Comparison of ENCODE assay signal across 15 cellular contexts in the genomic region with DNA sequence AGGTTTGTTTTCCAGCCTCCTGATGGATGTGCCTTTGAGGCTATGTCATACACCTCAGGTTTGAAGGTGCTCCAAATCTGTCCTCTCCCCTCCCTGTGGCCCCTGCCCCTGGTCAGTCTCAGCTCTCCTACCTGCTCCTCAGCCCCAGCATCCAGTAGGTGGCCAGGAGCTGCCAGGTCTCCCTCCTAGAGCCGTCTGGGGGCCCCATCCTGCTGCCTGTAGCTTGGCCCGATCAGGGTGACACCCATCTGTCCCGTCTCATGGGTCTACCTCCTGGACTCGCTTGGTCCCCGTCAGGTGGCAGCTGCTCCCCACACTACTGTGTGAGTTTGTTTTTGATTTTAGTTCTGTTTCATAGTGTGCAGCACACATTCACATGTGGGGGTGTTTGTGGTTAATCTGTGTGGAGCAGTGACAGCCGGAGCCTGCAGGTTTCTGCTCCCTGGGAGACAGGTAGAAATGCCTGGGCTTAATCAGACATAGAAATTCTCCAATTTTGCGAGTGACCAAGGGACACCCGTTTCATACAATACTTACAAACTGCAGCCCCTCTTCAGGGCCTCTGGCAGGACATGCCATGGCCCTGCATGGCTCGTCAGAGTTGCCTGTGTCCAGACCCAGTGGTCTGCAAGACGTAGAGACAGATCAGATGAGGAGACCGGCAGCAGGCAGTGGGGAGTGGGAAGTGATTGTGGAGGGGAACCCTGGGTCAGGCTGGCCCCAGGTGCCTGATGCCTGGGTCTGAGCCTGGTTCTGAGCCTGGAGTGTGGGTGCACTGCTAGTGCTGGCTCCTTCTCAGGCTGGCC. TPM values are rescaled to one million over a fixed set of nuclear protein-coding genes. Genes with fewer than 3 reads are reported as not detected.
DNase-seq lines count a peak whose midpoint lies in the region; ATAC-seq and TF ChIP-seq lines count a peak whose summit lies in the region.
"Had no signal": no experiment of that assay in that cellular context is flagged by ENCODE, and none has a peak within 500 bp of the region (broad histone marks: within the 10 kb centered on the region; RNA-seq: fewer than 3 reads in every experiment).

No MANE protein-coding gene starts in this region.

- no peaks in the 10 kb centered on the region for H3K36me3 Mint-ChIP-seq in activated CD8-positive, alpha-beta memory T cell treated with anti-CD3 and anti-CD28 coated beads, Interleukin-2, amount 10 ng/mL, durations not matched to agents 7 days and 5 days
- H3K36me3 Mint-ChIP-seq in natural killer cell = no peaks in the 10 kb centered on the region

- WGBS in spleen, 5 donors = 79 to 91% (median 84%) methylated on average over 11 of the region's 11 CpGs

- H3K4me1 Mint-ChIP-seq in activated CD8-positive, alpha-beta memory T cell treated with anti-CD3 and anti-CD28 coated beads, Interleukin-2, amount 10 ng/mL, durations not matched to agents 7 days and 5 days = no peaks in the 10 kb centered on the region
- H3K4me1 Mint-ChIP-seq in natural killer cell = no peaks in the 10 kb centered on the region

- no peaks in the 10 kb centered on the region for H3K36me3 ChIP-seq in spleen
- no peaks in the 10 kb centered on the region for H3K36me3 ChIP-seq in BE2C
- H3K36me3 ChIP-seq: MG63 had no signal

- no peaks in the 10 kb centered on the region for H3K27me3 Mint-ChIP-seq in activated CD8-positive, alpha-beta memory T cell treated with anti-CD3 and anti-CD28 coated beads, Interleukin-2, amount 10 ng/mL, durations not matched to agents 7 days and 5 days
- no peaks in the 10 kb centered on the region for H3K27me3 Mint-ChIP-seq in natural killer cell (ENCODE audit: low read depth in 2 of 2)

- no peak for TF ChIP-seq POLR2A in spleen (IDR thresholded peaks at IDR 0.05)

- H3K27ac ChIP-seq in coronary artery (no peak overlapping the region), spleen (no peak overlapping the region)

- H3K9me3 ChIP-seq in spleen (no peaks in the 10 kb centered on the region), BE2C (no peaks in the 10 kb centered on the region)
- H3K9me3 ChIP-seq: MG63 had no signal

- H3K4me3 ChIP-seq in coronary artery (no peak overlapping the region), spleen (no peak overlapping the region), BE2C (ENCODE audit: low read depth, low read length) (no peak overlapping the region)
- H3K4me3 ChIP-seq: MG63 had no signal

- no peak overlapping the region for H3K4me3 Mint-ChIP-seq in activated CD8-positive, alpha-beta memory T cell treated with anti-CD3 and anti-CD28 coated beads, Interleukin-2, amount 10 ng/mL, durations not matched to agents 7 days and 5 days
- H3K4me3 Mint-ChIP-seq in natural killer cell = no peak overlapping the region

- H3K27me3 ChIP-seq in spleen (replicated peaks in 1 of 7) (peaks cover 0 to 5% (median 0%) of the 10 kb centered on the region in 7 donors), BE2C (no peaks in the 10 kb centered on the region)
- H3K27me3 ChIP-seq: MG63 had no signal

- intact Hi-C loops in natural killer cell (cut with micrococcal nuclease) (no loop called here), spleen (cut with DNase I; ENCODE audit: low total_unique reads) (no loop called here)

- ATAC-seq in activated CD8-positive, alpha-beta memory T cell treated with anti-CD3 and anti-CD28 coated beads, Interleukin-2, amount 10 ng/mL, durations not matched to agents 7 days and 5 days = no peak
- ATAC-seq in natural killer cell (no peak), HG03439 (IDR thresholded peaks at IDR 0.05; ENCODE audit: unreplicated experiment) (no peak)

- DNase-seq in activated CD8-positive, alpha-beta memory T cell treated with anti-CD3 and anti-CD28 coated beads, Interleukin-2, amount 10 ng/mL, durations not matched to agents 7 days and 5 days = peak; percentile 14
- no peak for DNase-seq in activated CD8-positive, alpha-beta memory T cell treated with anti-CD3 and anti-CD28 coated beads for 24 hours
- DNase-seq in coronary artery (ENCODE audit: low spot score) (peak; percentile 63), natural killer cell (peak; percentile 8), spleen (peak; percentile 65), BE2C (no peak), AG08395 (ENCODE audit: low spot score) (no peak)
- DNase-seq: 8988T, EL, MG63, NCI-H1105, NCI-H187 treated with DMSO at 0.1 percent for 48 hours, NCI-H2171 treated with DMSO at 0.1 percent for 48 hours, NCI-H510A treated with DMSO at 0.1 percent for 48 hours had no signal

- CTCF ChIA-PET in activated CD8-positive, alpha-beta memory T cell treated with anti-CD3 and anti-CD28 coated beads, Interleukin-2, amount 10 ng/mL, durations not matched to agents 7 days and 5 days (lab: Charles Lee) = no interaction called here

- no peaks in the 10 kb centered on the region for H3K9me3 Mint-ChIP-seq in activated CD8-positive, alpha-beta memory T cell treated with anti-CD3 and anti-CD28 coated beads, Interleukin-2, amount 10 ng/mL, durations not matched to agents 7 days and 5 days (ENCODE audit: low read depth)
- no peaks in the 10 kb centered on the region for H3K9me3 Mint-ChIP-seq in natural killer cell

- no peak overlapping the region for H3K27ac Mint-ChIP-seq in activated CD8-positive, alpha-beta memory T cell treated with anti-CD3 and anti-CD28 coated beads, Interleukin-2, amount 10 ng/mL, durations not matched to agents 7 days and 5 days
- H3K27ac Mint-ChIP-seq in natural killer cell = no peak overlapping the region

- no peak for TF ChIP-seq CTCF in coronary artery (IDR thresholded peaks at IDR 0.05)
- TF ChIP-seq CTCF in natural killer cell (IDR thresholded peaks at IDR 0.05) = no peak
- TF ChIP-seq CTCF in spleen (IDR thresholded peaks at IDR 0.05 in 8 of 11, conservative IDR thresholded peaks at IDR 0.05 in 3 of 11) = no peak
- no peak for TF ChIP-seq CTCF in BE2C (IDR thresholded peaks at IDR 0.05; ENCODE audit: low read depth, low read length)

- H3K4me1 ChIP-seq in spleen (no peaks in the 10 kb centered on the region), BE2C (no peaks in the 10 kb centered on the region)

RNA-seq across cellular contexts. Expression of a gene that starts 17.1 kb away (rescaled TPM):
- total RNA-seq in activated CD8-positive, alpha-beta memory T cell treated with anti-CD3 and anti-CD28 coated beads, Interleukin-2, amount 10 ng/mL, durations not matched to agents 7 days and 5 days = 1 to 10 TPM; 1.3 to 6.7 TPM
- under 1 TPM in 2 of 3 donors, not detected in 1; 0.02 to 0.15 TPM for total RNA-seq in natural killer cell
- total RNA-seq in spleen = 1 to 10 TPM in 5 of 7 donors, under 1 TPM in 2; 0.72 to 6.6 (median 3.1) TPM
- polyA plus RNA-seq in spleen = under 1 TPM; 0.05 to 0.38 (median 0.17) TPM
- 2.5 TPM for polyA plus RNA-seq in BE2C (2012; ENCODE audit: insufficient read depth, insufficient read length, low read depth)

Comparison
In these comparisons a context has a peak if more than half of its experiments do, and no peak if none do; other contexts are left out.
1. DNase-seq: peak in activated CD8-positive, alpha-beta memory T cell treated with anti-CD3 and anti-CD28 coated beads, Interleukin-2, amount 10 ng/mL, durations not matched to agents 7 days and 5 days (single experiment), coronary artery (single experiment), natural killer cell (single experiment) and spleen (single experiment); none in activated CD8-positive, alpha-beta memory T cell treated with anti-CD3 and anti-CD28 coated beads for 24 hours (single experiment), BE2C (single experiment) and AG08395 (single experiment).